1 cellular context compared by ENCODE assay signal in genomic region chr17:376936-377863, GRCh38.
TF ChIP-seq lines count a peak whose summit lies in the region.

No MANE protein-coding gene starts in this region.

TF ChIP-seq in HepG2, 621 proteins besides CTCF, POLR2A, EP300 and RAD21 (continued from another document):
- TF ChIP-seq, protein P1, sequence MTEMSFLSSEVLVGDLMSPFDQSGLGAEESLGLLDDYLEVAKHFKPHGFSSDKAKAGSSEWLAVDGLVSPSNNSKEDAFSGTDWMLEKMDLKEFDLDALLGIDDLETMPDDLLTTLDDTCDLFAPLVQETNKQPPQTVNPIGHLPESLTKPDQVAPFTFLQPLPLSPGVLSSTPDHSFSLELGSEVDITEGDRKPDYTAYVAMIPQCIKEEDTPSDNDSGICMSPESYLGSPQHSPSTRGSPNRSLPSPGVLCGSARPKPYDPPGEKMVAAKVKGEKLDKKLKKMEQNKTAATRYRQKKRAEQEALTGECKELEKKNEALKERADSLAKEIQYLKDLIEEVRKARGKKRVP (CRISPR knock-in tag; IDR thresholded peaks at IDR 0.05), result peak in 1 of 2 experiments; percentile 72; a peak in 2 of 4 replicates
- TF ChIP-seq RXRB (CRISPR knock-in tag; IDR thresholded peaks at IDR 0.05; ENCODE audit: borderline replicate concordance), result peak; percentile 85
- TF ChIP-seq ZNF264 (CRISPR knock-in tag; IDR thresholded peaks at IDR 0.05), result peak; percentile 97
- peak; percentile 16; the same call in 1 of the 2 replicates for TF ChIP-seq ETV5 (CRISPR knock-in tag; IDR thresholded peaks at IDR 0.05; ENCODE audit: borderline replicate concordance)
- TF ChIP-seq HNRNPK (IDR thresholded peaks at IDR 0.05; ENCODE audit: low read depth, low read length, poor library complexity, severe bottlenecking), result peak; percentile 58
- TF ChIP-seq THRA (CRISPR knock-in tag; IDR thresholded peaks at IDR 0.05; ENCODE audit: borderline replicate concordance), result peak; percentile 90; the same call in 1 of the 2 replicates
- TF ChIP-seq FOSL2 (CRISPR knock-in tag; IDR thresholded peaks at IDR 0.05), result no peak
- TF ChIP-seq CEBPG (CRISPR knock-in tag; IDR thresholded peaks at IDR 0.05), result peak; percentile 31; the same call in 1 of the 2 replicates
- TF ChIP-seq ZNF335 (CRISPR knock-in tag; IDR thresholded peaks at IDR 0.05), result no peak
- TF ChIP-seq RARA (CRISPR knock-in tag; IDR thresholded peaks at IDR 0.05), result peak; percentile 48; the same call in 1 of the 2 replicates
- no peak for TF ChIP-seq ZC3H13 (CRISPR knock-in tag; IDR thresholded peaks at IDR 0.05)
- TF ChIP-seq ZBTB1 (CRISPR knock-in tag; IDR thresholded peaks at IDR 0.05; ENCODE audit: borderline replicate concordance), result no peak
- peak; percentile 43; the same call in 1 of the 2 replicates for TF ChIP-seq CEBPB (IDR thresholded peaks at IDR 0.05; ENCODE audit: borderline replicate concordance, low read depth, low read length)
